In the genomic region with DNA sequence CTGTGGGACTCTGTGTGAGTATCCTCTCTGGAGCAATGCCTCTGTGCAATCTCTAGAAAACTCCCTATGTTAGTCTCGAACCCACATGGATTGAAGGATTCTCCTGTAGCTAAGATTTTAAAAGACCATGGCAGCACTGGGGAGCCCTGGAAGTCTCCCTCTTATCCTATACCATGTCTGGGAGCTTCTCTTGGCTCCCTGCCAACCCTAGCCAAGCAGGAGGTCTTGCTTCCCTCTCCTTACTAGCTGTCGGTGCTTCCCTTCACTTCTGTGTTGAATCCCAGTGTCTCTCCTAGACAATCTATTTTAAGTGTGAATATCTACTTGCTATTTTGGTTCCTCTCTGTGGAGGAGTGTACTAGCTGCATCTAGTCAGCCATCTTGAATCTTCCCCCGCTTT, we compare ENCODE assay signal across 26 cellular contexts.
"Had no signal": no experiment of that assay in that cellular context is flagged by ENCODE, and none has a peak within 500 bp of the region (broad histone marks: within the 10 kb centered on the region; RNA-seq: fewer than 3 reads in every experiment).

No MANE protein-coding gene starts in this region.

- FAIRE-seq: astrocyte had no signal

- H3K4me2 ChIP-seq: KMS-11 had no signal

- H3K27me3 ChIP-seq: colonic mucosa had no signal

- H3K27ac ChIP-seq: colonic mucosa, KMS-11, VCaP had no signal

- H3K4me3 ChIP-seq: colonic mucosa, MG63 had no signal

- DNase-seq: activated CD4-positive, alpha-beta memory T cell treated with anti-CD3 and anti-CD28 coated beads for 36 hours; activated CD4-positive, alpha-beta T cell treated with anti-CD3 and anti-CD28 coated beads, Interleukin-2, amount 10 ng/mL, durations not matched to agents 7 days and 5 days; activated CD4-positive, CD25-positive, alpha-beta regulatory T cell; activated CD8-positive, alpha-beta memory T cell treated with anti-CD3 and anti-CD28 coated beads for 24 hours; activated effector memory CD4-positive, alpha-beta T cell treated with anti-CD3 and anti-CD28 coated beads, Interleukin-2, amount 50 U/mL, for 16 hours; activated naive CD4-positive, alpha-beta T cell treated with anti-CD3 and anti-CD28 coated beads for 36 hours; activated T-cell treated with anti-CD3 and anti-CD28 coated beads, Interleukin-2, amount 50 U/mL, for 4 hours; colonic mucosa; IMR-90; MG63; MV-4-11; NCI-H1092 treated with DMSO at 0.1 percent for 48 hours; NCI-H1417 treated with DMSO at 0.1 percent for 48 hours; NCI-H1694; NCI-H2029; NCI-H2171; NCI-H2227 treated with DMSO at 0.1 percent for 48 hours; NCI-H446 treated with DMSO at 0.1 percent for 48 hours; NCI-H524 treated with DMSO at 0.1 percent for 48 hours; OCI-M1; SIG-M5; T-helper 1 cell had no signal

- H3K36me3 ChIP-seq: colonic mucosa, MG63 had no signal

- H3K9ac ChIP-seq: KMS-11 had no signal

- H3K9me3 ChIP-seq: colonic mucosa, MG63 had no signal

- ATAC-seq: activated T-cell treated with anti-CD3 and anti-CD28 coated beads, Interleukin-2, amount 50 U/mL, for 4 hours; Panc1 had no signal

- H3K4me1 ChIP-seq: colonic mucosa had no signal
